Comparison of ENCODE assay signal across 28 cellular contexts in genomic region chrX:92230628-92231027, GRCh38.
"Had no signal": no experiment of that assay in that cellular context is flagged by ENCODE, and none has a peak within 500 bp of the region (broad histone marks: within the 10 kb centered on the region; RNA-seq: fewer than 3 reads in every experiment).

No MANE protein-coding gene starts in this region.

- H3K4me3 ChIP-seq: esophagus muscularis mucosa, heart left ventricle, skin epidermis, upper lobe of left lung, vagina had no signal

- H3K36me3 ChIP-seq: esophagus muscularis mucosa, heart left ventricle, upper lobe of left lung, vagina had no signal

- H3K27me3 ChIP-seq: esophagus muscularis mucosa, foreskin keratinocyte, upper lobe of left lung, vagina had no signal

- H3K9me3 ChIP-seq: esophagus muscularis mucosa, heart left ventricle, upper lobe of left lung, vagina had no signal

- FAIRE-seq: astrocyte, islet of Langerhans had no signal

- H3K4me1 ChIP-seq: esophagus muscularis mucosa, foreskin keratinocyte, heart left ventricle, upper lobe of left lung, vagina had no signal

- H3K27ac ChIP-seq: esophagus muscularis mucosa, foreskin keratinocyte, heart left ventricle, skin epidermis, upper lobe of left lung, vagina had no signal

- ATAC-seq: activated T-cell treated with anti-CD3 and anti-CD28 coated beads, Interleukin-2, amount 50 U/mL, for 4 hours; activated T-helper 17 cell treated with anti-CD3 and anti-CD28 coated beads, Interleukin-2, amount 50 U/mL, for 72 hours; foreskin keratinocyte; heart left ventricle; left cardiac atrium; left ventricle myocardium superior; sciatic nerve; stimulated activated memory B cell treated with anti-CD40 and anti-IgM and Interleukin-4, amounts not matched to agents 10 μg/mL and 1 μg/mL and 100 μg/mL, for 72 hours; stimulated activated naive CD8-positive, alpha-beta T cell treated with anti-CD3 and anti-CD28 coated beads, Interleukin-15, amount 100 ng/mL, for 72 hours had no signal

- DNase-seq: activated CD4-positive, alpha-beta memory T cell treated with anti-CD3 and anti-CD28 coated beads, Interleukin-2, amount 10 ng/mL, durations not matched to agents 7 days and 5 days; activated CD4-positive, alpha-beta T cell treated with anti-CD3 and anti-CD28 coated beads for 1 hour; activated CD4-positive, alpha-beta T cell treated with anti-CD3 and anti-CD28 coated beads, Interleukin-2, amount 10 ng/mL, durations not matched to agents 7 days and 5 days; activated gamma-delta T cell treated with Interleukin-2 at 50 U/mL for 16 hours; activated naive CD4-positive, alpha-beta T cell treated with anti-CD3 and anti-CD28 coated beads, Interleukin-2, amount 50 U/mL, for 16 hours; activated T-cell treated with anti-CD3 and anti-CD28 coated beads, Interleukin-2, amount 50 U/mL, for 4 hours; amniotic stem cell; caudate nucleus; effector CD4-positive, alpha-beta T cell; heart left ventricle; left cardiac atrium; left ventricle myocardium superior; stimulated activated CD4-positive, alpha-beta T cell treated with anti-CD3 and anti-CD28 coated beads, Interleukin-1b, Interleukin-23, amount 100 ng/mL, for 48 hours; stimulated activated CD4-positive, alpha-beta T cell treated with anti-CD3 and anti-CD28 coated beads, Interleukin-4, amount 100 ng/mL, for 4 hours; stimulated activated CD8-positive, alpha-beta memory T cell treated with anti-CD3 and anti-CD28 coated beads, Interleukin-4, amount 100 ng/mL, for 48 hours; stimulated activated naive CD8-positive, alpha-beta T cell treated with anti-CD3 and anti-CD28 coated beads, Interleukin-15, amount 100 ng/mL, for 72 hours; substantia nigra; T-helper 2 cell; upper lobe of left lung had no signal
